Comparison of ENCODE assay signal across 12 cellular contexts in genomic region chr4:109462297-109462696, GRCh38. TPM values are rescaled to one million over a fixed set of nuclear protein-coding genes. Genes with fewer than 3 reads are reported as not detected.
A peak's percentile ranks its signal among the peaks of the same experiment; 100 is the strongest.
DNase-seq lines count a peak whose midpoint lies in the region; ATAC-seq and TF ChIP-seq lines count a peak whose summit lies in the region.
"Had no signal": no experiment of that assay in that cellular context is flagged by ENCODE, and none has a peak within 500 bp of the region (broad histone marks: within the 10 kb centered on the region; RNA-seq: fewer than 3 reads in every experiment).

No MANE protein-coding gene starts in this region.

- intact Hi-C loops in uterus (cut with DNase I; ENCODE audit: low total_unique reads): no loop called here

- H3K36me3 ChIP-seq in uterus: no peaks in the 10 kb centered on the region

- H3K27me3 ChIP-seq in uterus: no peaks in the 10 kb centered on the region
- H3K27me3 ChIP-seq: Peyer's patch had no signal

- TF ChIP-seq CTCF in uterus (IDR thresholded peaks at IDR 0.05): no peak

- H3K4me3 Mint-ChIP-seq in naive B cell: peak overlapping the region in 1 of 8 donors; percentile 37

- no peaks in the 10 kb centered on the region for H3K27me3 Mint-ChIP-seq in naive B cell

- no peaks in the 10 kb centered on the region for H3K9me3 Mint-ChIP-seq in naive B cell

- no peaks in the 10 kb centered on the region for H3K4me1 ChIP-seq in uterus
- H3K4me1 ChIP-seq: Peyer's patch had no signal

- H3K9me3 ChIP-seq in uterus: no peaks in the 10 kb centered on the region
- H3K9me3 ChIP-seq: Peyer's patch had no signal

- DNase-seq in DMS 273 (lab: John Stamatoyannopoulos, UW; ENCODE audit: unreplicated experiment) (peak; percentile 10), DMS 273 treated with DMSO at 0.1 percent for 48 hours (lab: John Stamatoyannopoulos, UW) (no peak), NCI-H226 (peak; percentile 18), naive B cell (no peak), uterus (no peak), T-helper 1 cell (no peak), NCI-H2107 (lab: John Stamatoyannopoulos, UW) (no peak)
- DNase-seq: NCI-H1105 treated with DMSO at 0.1 percent for 48 hours, Peyer's patch, WERI-Rb-1 had no signal

- peaks cover 21 to 38% (median 24%) of the 10 kb centered on the region in 3 donors for H3K4me1 Mint-ChIP-seq in naive B cell

- no peak overlapping the region for H3K4me3 ChIP-seq in uterus
- H3K4me3 ChIP-seq: Peyer's patch had no signal

- peak; percentile 78 for ATAC-seq in GM21786 (IDR thresholded peaks at IDR 0.05; ENCODE audit: unreplicated experiment)
- ATAC-seq in naive B cell (ENCODE audit: low read depth in 2 of 2): peak; percentile 28 to 61

- peaks cover 0 to 16% of the 10 kb centered on the region in 2 donors for H3K36me3 Mint-ChIP-seq in naive B cell

- peak overlapping the region in 5 of 6 donors; percentile 3 to 68 (median 23) for H3K27ac Mint-ChIP-seq in naive B cell

- no peak overlapping the region for H3K27ac ChIP-seq in uterus
- H3K27ac ChIP-seq: 22Rv1, Peyer's patch, WERI-Rb-1 had no signal

- no peak for TF ChIP-seq POLR2A in uterus (IDR thresholded peaks at IDR 0.05)

RNA-seq across cellular contexts. Expression of gene SEC24B, which starts 28.7 kb away (rescaled TPM):
- polyA plus RNA-seq in naive B cell (ENCODE audit: low read depth in 6 of 6): 10 to 100 TPM; 15.0 to 36.2 (median 17.7) TPM
- total RNA-seq in uterus: 10 to 100 TPM; 20.7 to 54.1 (median 30.1) TPM

Comparison
In these comparisons a context has a peak if more than half of its experiments do, and no peak if none do; other contexts are left out.
1. DNase-seq: peak in DMS 273 (single experiment) and NCI-H226 (single experiment); none in DMS 273 treated with DMSO at 0.1 percent for 48 hours (single experiment), naive B cell (single experiment), uterus (0 of 2), T-helper 1 cell (0 of 5) and NCI-H2107 (single experiment).